1 cellular context compared by ENCODE assay signal in genomic region chr6:152783217-152783878, GRCh38.
TF ChIP-seq lines count a peak whose summit lies in the region.

No MANE protein-coding gene starts in this region.

TF ChIP-seq in K562, 482 proteins besides CTCF, POLR2A, EP300 and RAD21 (continued from another document):
- TF ChIP-seq GTF3C2 (IDR thresholded peaks at IDR 0.05; ENCODE audit: borderline replicate concordance, extremely low read depth, insufficient read length) (no peak), DLX4 (CRISPR knock-in tag; IDR thresholded peaks at IDR 0.05) (no peak), ZNF124 (CRISPR knock-in tag; IDR thresholded peaks at IDR 0.05) (no peak), ZKSCAN8 (CRISPR knock-in tag; IDR thresholded peaks at IDR 0.05) (no peak), EWSR1 (IDR thresholded peaks at IDR 0.05; ENCODE audit: borderline replicate concordance, low read depth, partially characterized antibody) (no peak), MNT (conservative IDR thresholded peaks at IDR 0.05) (no peak), ZNF695 (CRISPR knock-in tag; IDR thresholded peaks at IDR 0.05) (no peak), HMGN3 (IDR thresholded peaks at IDR 0.05; ENCODE audit: borderline replicate concordance, extremely low read depth, insufficient read length, low read depth, low read length) (no peak), KAT7 (CRISPR knock-in tag; IDR thresholded peaks at IDR 0.05; ENCODE audit: borderline replicate concordance) (no peak), IRF2 (CRISPR knock-in tag; IDR thresholded peaks at IDR 0.05) (no peak)
